Comparison of ENCODE assay signal across 24 cellular contexts in the genomic region with DNA sequence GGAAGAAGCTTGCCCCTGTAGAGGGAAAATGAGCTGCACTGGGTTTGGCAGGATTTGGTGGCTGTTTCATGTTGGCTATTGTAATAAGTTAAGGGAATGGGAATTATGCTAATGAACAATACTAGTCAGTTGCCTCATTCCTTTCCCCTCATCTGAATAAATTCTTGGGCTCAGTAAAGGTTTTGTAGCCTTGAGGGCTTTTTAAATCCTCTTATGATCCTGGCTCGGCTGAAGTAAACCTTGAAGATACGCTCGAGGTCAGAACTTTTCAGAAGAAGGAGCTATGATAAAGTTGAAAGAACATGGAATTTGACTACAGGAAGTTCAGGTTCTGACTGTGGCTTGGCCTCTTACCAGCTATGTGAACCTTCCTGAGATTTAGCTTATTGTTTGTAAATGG.
A peak's percentile ranks its signal among the peaks of the same experiment; 100 is the strongest.
DNase-seq lines count a peak whose midpoint lies in the region; ATAC-seq and TF ChIP-seq lines count a peak whose summit lies in the region.
"Had no signal": no experiment of that assay in that cellular context is flagged by ENCODE, and none has a peak within 500 bp of the region (broad histone marks: within the 10 kb centered on the region; RNA-seq: fewer than 3 reads in every experiment).

No MANE protein-coding gene starts in this region.

- no peaks in the 10 kb centered on the region for H3K4me1 Mint-ChIP-seq in CD8-positive, alpha-beta T cell (ENCODE audit: low read depth)
- H3K4me1 Mint-ChIP-seq: CD14-positive monocyte had no signal

- H3K36me3 ChIP-seq in A673 (ENCODE audit: insufficient read depth, low read length, poor library complexity, severe bottlenecking) (no peaks in the 10 kb centered on the region), left lung (no peaks in the 10 kb centered on the region)
- no peaks in the 10 kb centered on the region for H3K36me3 ChIP-seq in CD8-positive, alpha-beta T cell (ENCODE audit: insufficient read depth, low read length)
- H3K36me3 ChIP-seq: BE2C, HAP-1, Peyer's patch had no signal

- no peak overlapping the region for H3K27ac ChIP-seq in A673 (ENCODE audit: low read depth, low read length, poor library complexity, severe bottlenecking)
- no peak overlapping the region for H3K27ac ChIP-seq in left lung
- H3K27ac ChIP-seq in CD8-positive, alpha-beta T cell (ENCODE audit: low read depth, low read length): no peak overlapping the region
- H3K27ac ChIP-seq: 22Rv1, Peyer's patch had no signal

- no peak overlapping the region for H3K4me3 Mint-ChIP-seq in CD8-positive, alpha-beta T cell
- H3K4me3 Mint-ChIP-seq: CD14-positive monocyte, HFFc6 had no signal

- H3K36me3 Mint-ChIP-seq in CD8-positive, alpha-beta T cell: no peaks in the 10 kb centered on the region
- H3K36me3 Mint-ChIP-seq: CD14-positive monocyte had no signal

- H3K27me3 Mint-ChIP-seq in CD8-positive, alpha-beta T cell (ENCODE audit: low read depth): no peaks in the 10 kb centered on the region

- intact Hi-C loops in A673 (cut with micrococcal nuclease; ENCODE audit: unreplicated experiment): loop anchor here (5.0 to 10.0 kb wide), 2 partner anchors 372 to 816 kb away; no protein-coding TSS in a partner anchor
- intact Hi-C loops in left lung (cut with DNase I): no loop called here
- intact Hi-C loops in CD8-positive, alpha-beta T cell (cut with DNase I, micrococcal nuclease): no loop called here

- CTCF ChIA-PET in A673 (lab: Charles Lee): no interaction called here
- CTCF ChIA-PET in CD8-positive, alpha-beta T cell (lab: Charles Lee): no interaction called here

- DNase-seq in A673 (ENCODE audit: low spot score): peak; percentile 21
- DNase-seq in NCI-H226: peak; percentile 70
- DNase-seq in choroid plexus epithelial cell (ENCODE audit: low read depth): peak; percentile 7
- DNase-seq in left lung: no peak
- no peak for DNase-seq in CD8-positive, alpha-beta T cell
- DNase-seq: ACHN, BE2C, Calu3, DMS79 treated with DMSO at 0.1 percent for 48 hours, GOT3, HFFc6, IMR-90, KG1, MM.1S, NCI-H2029, NCI-H526 treated with DMSO at 0.1 percent for 48 hours, Peyer's patch, SHP77 treated with DMSO at 0.1 percent for 48 hours had no signal

- BruUV-seq in A673 (replicated peaks; lab: Mats Ljungman, UMichigan): no TSS peak

- ATAC-seq in left lung (peak; percentile 57), HG03565 (IDR thresholded peaks at IDR 0.05; ENCODE audit: unreplicated experiment) (no peak), GM21390 (IDR thresholded peaks at IDR 0.05; ENCODE audit: unreplicated experiment) (no peak), HG03378 (IDR thresholded peaks at IDR 0.05; ENCODE audit: unreplicated experiment) (no peak)
- no peak for ATAC-seq in CD8-positive, alpha-beta T cell

- peaks cover 7% of the 10 kb centered on the region for H3K27me3 ChIP-seq in A673 (replicated peaks; ENCODE audit: insufficient read depth, low read depth, low read length, poor library complexity)
- no peaks in the 10 kb centered on the region for H3K27me3 ChIP-seq in left lung
- H3K27me3 ChIP-seq in CD8-positive, alpha-beta T cell (ENCODE audit: insufficient read depth, low read length): no peaks in the 10 kb centered on the region
- H3K27me3 ChIP-seq: BE2C, Peyer's patch had no signal

- H3K4me1 ChIP-seq in A673 (ENCODE audit: insufficient read depth, low read length, poor library complexity, severe bottlenecking) (no peaks in the 10 kb centered on the region), left lung (peaks cover 0 to 8% of the 10 kb centered on the region in 2 donors)
- no peaks in the 10 kb centered on the region for H3K4me1 ChIP-seq in CD8-positive, alpha-beta T cell (ENCODE audit: insufficient read depth, low read length)
- H3K4me1 ChIP-seq: BE2C, HAP-1 had no signal

- H3K9me3 ChIP-seq in A673 (ENCODE audit: low read depth, low read length, poor library complexity, severe bottlenecking) (no peaks in the 10 kb centered on the region), left lung (no peaks in the 10 kb centered on the region)
- no peaks in the 10 kb centered on the region for H3K9me3 ChIP-seq in CD8-positive, alpha-beta T cell (ENCODE audit: low read length)
- H3K9me3 ChIP-seq: BE2C, HAP-1, Peyer's patch had no signal

- peaks cover 3% of the 10 kb centered on the region for H3K9me3 Mint-ChIP-seq in CD8-positive, alpha-beta T cell

- POLR2A ChIA-PET in A673 (lab: Charles Lee; ENCODE audit: low non-redundant PET): no interaction called here
- POLR2A ChIA-PET in CD8-positive, alpha-beta T cell (lab: Charles Lee): no interaction called here

- H3K4me3 ChIP-seq in A673 (ENCODE audit: low read depth, low read length, poor library complexity, severe bottlenecking) (no peak overlapping the region), choroid plexus epithelial cell (ENCODE audit: low read depth, low read length) (no peak overlapping the region), left lung (no peak overlapping the region)
- H3K4me3 ChIP-seq in CD8-positive, alpha-beta T cell (ENCODE audit: low read depth, low read length): no peak overlapping the region
- H3K4me3 ChIP-seq: HAP-1, Peyer's patch had no signal

- H3K27ac Mint-ChIP-seq in CD8-positive, alpha-beta T cell: no peak overlapping the region
- H3K27ac Mint-ChIP-seq: HFFc6 had no signal

- TF ChIP-seq CTCF in A673 (conservative IDR thresholded peaks at IDR 0.05; ENCODE audit: low read depth, low read length): no peak
- TF ChIP-seq CTCF in choroid plexus epithelial cell (conservative IDR thresholded peaks at IDR 0.05; ENCODE audit: low read depth, low read length): no peak
- TF ChIP-seq CTCF in left lung (IDR thresholded peaks at IDR 0.05): no peak
- no peak for TF ChIP-seq CTCF in CD8-positive, alpha-beta T cell (IDR thresholded peaks at IDR 0.05)

Comparison
In these comparisons a context has a peak if more than half of its experiments do, and no peak if none do; other contexts are left out.
1. DNase-seq: peak in A673 (single experiment), NCI-H226 (single experiment) and choroid plexus epithelial cell (single experiment); none in left lung (0 of 2) and CD8-positive, alpha-beta T cell (0 of 7).